ENCODE assay signal across 11 cellular contexts in genomic region chr4:108116423-108117168, GRCh38. TPM values are rescaled to one million over a fixed set of nuclear protein-coding genes. Genes with fewer than 3 reads are reported as not detected.
DNase-seq lines count a peak whose midpoint lies in the region; ATAC-seq lines count a peak whose summit lies in the region.
"Had no signal": no experiment of that assay in that cellular context is flagged by ENCODE, and none has a peak within 500 bp of the region (broad histone marks: within the 10 kb centered on the region; RNA-seq: fewer than 3 reads in every experiment).

No MANE protein-coding gene starts in this region.

- peak; percentile 41 for DNase-seq in activated naive CD4-positive, alpha-beta T cell treated with Interleukin-2 at 50 U/mL for 16 hours
- no peak for DNase-seq in activated naive CD4-positive, alpha-beta T cell treated with anti-CD3 and anti-CD28 coated beads, Interleukin-2, amount 50 U/mL, for 16 hours
- peak; percentile 18 for DNase-seq in stimulated activated naive CD4-positive, alpha-beta T cell treated with Interleukin-2 at 50 U/mL for 16 hours (lab: John Stamatoyannopoulos, UW)
- DNase-seq in HuH-7 (ENCODE audit: low spot score): no peak
- no peak for DNase-seq in NCI-H2196 treated with DMSO at 0.1 percent for 48 hours (lab: John Stamatoyannopoulos, UW; ENCODE audit: unreplicated experiment)
- DNase-seq: hypothalamus, NCI-H1436 treated with DMSO at 0.1 percent for 48 hours had no signal

- ATAC-seq in HG03432 (IDR thresholded peaks at IDR 0.05; ENCODE audit: unreplicated experiment): peak; percentile 36
- ATAC-seq in activated T-helper 17 cell treated with anti-CD3 and anti-CD28 coated beads, Interleukin-2, amount 50 U/mL, for 72 hours (replicated peaks): peak; percentile 72
- no peak for ATAC-seq in GM21515 (IDR thresholded peaks at IDR 0.05; ENCODE audit: unreplicated experiment)
- ATAC-seq: Right ventricle myocardium inferior had no signal

- H3K27ac Mint-ChIP-seq in activated T-helper 17 cell treated with anti-CD3 and anti-CD28 coated beads, Interleukin-2, amount 50 U/mL, for 72 hours: peak overlapping the region; percentile 88

- no peaks in the 10 kb centered on the region for H3K27me3 Mint-ChIP-seq in activated T-helper 17 cell treated with anti-CD3 and anti-CD28 coated beads, Interleukin-2, amount 50 U/mL, for 72 hours

- no peaks in the 10 kb centered on the region for H3K9me3 Mint-ChIP-seq in activated T-helper 17 cell treated with anti-CD3 and anti-CD28 coated beads, Interleukin-2, amount 50 U/mL, for 72 hours

- H3K4me1 Mint-ChIP-seq in activated T-helper 17 cell treated with anti-CD3 and anti-CD28 coated beads, Interleukin-2, amount 50 U/mL, for 72 hours: peaks cover 63% of the 10 kb centered on the region

- peaks cover 32% of the 10 kb centered on the region for H3K36me3 Mint-ChIP-seq in activated T-helper 17 cell treated with anti-CD3 and anti-CD28 coated beads, Interleukin-2, amount 50 U/mL, for 72 hours (ENCODE audit: low read depth)

- H3K4me3 Mint-ChIP-seq in activated T-helper 17 cell treated with anti-CD3 and anti-CD28 coated beads, Interleukin-2, amount 50 U/mL, for 72 hours: peak overlapping the region; percentile 80

RNA-seq across cellular contexts. Expression of gene LEF1, which starts 52.1 kb away (rescaled TPM):
- 10 to 100 TPM; 73.4 to 93.4 TPM for total RNA-seq in activated T-helper 17 cell treated with anti-CD3 and anti-CD28 coated beads, Interleukin-2, amount 50 U/mL, for 72 hours

Comparison
In these comparisons a context has a peak if more than half of its experiments do, and no peak if none do; other contexts are left out.
1. DNase-seq: peak in activated naive CD4-positive, alpha-beta T cell treated with Interleukin-2 at 50 U/mL for 16 hours (single experiment) and stimulated activated naive CD4-positive, alpha-beta T cell treated with Interleukin-2 at 50 U/mL for 16 hours (single experiment); none in activated naive CD4-positive, alpha-beta T cell treated with anti-CD3 and anti-CD28 coated beads, Interleukin-2, amount 50 U/mL, for 16 hours (single experiment), HuH-7 (single experiment) and NCI-H2196 treated with DMSO at 0.1 percent for 48 hours (single experiment).